In the genomic region with DNA sequence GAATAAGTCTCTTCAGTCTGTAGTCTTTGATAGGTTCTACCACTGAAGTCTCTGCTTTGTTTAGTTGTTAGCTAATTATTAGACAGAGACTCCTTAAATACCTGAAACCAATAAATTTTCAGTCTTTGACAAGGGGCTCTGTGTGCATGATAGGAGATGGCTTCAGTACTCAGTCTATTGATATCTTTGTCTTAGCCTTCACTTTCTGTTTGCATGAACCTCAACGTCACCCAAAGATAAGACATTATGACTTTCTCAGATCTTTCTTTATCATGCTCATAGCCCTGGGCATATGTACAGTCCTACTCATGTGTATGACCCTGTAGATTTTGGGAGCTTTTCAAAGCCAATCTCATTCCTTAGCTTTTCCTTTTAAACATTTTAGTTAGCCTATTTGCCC, we compare ENCODE assay signal across 16 cellular contexts.
DNase-seq lines count a peak whose midpoint lies in the region; ATAC-seq lines count a peak whose summit lies in the region.
"Had no signal": no experiment of that assay in that cellular context is flagged by ENCODE, and none has a peak within 500 bp of the region (broad histone marks: within the 10 kb centered on the region; RNA-seq: fewer than 3 reads in every experiment).

No MANE protein-coding gene starts in this region.

- DNase-seq in activated CD4-positive, alpha-beta T cell treated with anti-CD3 and anti-CD28 coated beads, Interleukin-2, amount 50 U/mL, for 48 hours = no peak
- DNase-seq in DMS53 (lab: John Stamatoyannopoulos, UW) (no peak), globus pallidus (ENCODE audit: low spot score) (no peak), foreskin melanocyte (no peak)
- DNase-seq: ACHN; activated CD4-positive, alpha-beta memory T cell treated with anti-CD3 and anti-CD28 coated beads, Interleukin-2, amount 10 ng/mL, durations not matched to agents 7 days and 5 days; esophagus squamous epithelium; HFFc6; IMR-90; left lung; NCI-H1048; NCI-H2227 treated with DMSO at 0.1 percent for 48 hours had no signal

- ATAC-seq in GM18511 (IDR thresholded peaks at IDR 0.05; ENCODE audit: unreplicated experiment) (peak; percentile 83), GM19467 (IDR thresholded peaks at IDR 0.05; ENCODE audit: unreplicated experiment) (peak; percentile 71), HG02938 (IDR thresholded peaks at IDR 0.05; ENCODE audit: unreplicated experiment) (peak; percentile 86), HG03442 (IDR thresholded peaks at IDR 0.05; ENCODE audit: unreplicated experiment) (peak; percentile 69)
- ATAC-seq: left lung had no signal
